12 cellular contexts compared by ENCODE assay signal in the genomic region with DNA sequence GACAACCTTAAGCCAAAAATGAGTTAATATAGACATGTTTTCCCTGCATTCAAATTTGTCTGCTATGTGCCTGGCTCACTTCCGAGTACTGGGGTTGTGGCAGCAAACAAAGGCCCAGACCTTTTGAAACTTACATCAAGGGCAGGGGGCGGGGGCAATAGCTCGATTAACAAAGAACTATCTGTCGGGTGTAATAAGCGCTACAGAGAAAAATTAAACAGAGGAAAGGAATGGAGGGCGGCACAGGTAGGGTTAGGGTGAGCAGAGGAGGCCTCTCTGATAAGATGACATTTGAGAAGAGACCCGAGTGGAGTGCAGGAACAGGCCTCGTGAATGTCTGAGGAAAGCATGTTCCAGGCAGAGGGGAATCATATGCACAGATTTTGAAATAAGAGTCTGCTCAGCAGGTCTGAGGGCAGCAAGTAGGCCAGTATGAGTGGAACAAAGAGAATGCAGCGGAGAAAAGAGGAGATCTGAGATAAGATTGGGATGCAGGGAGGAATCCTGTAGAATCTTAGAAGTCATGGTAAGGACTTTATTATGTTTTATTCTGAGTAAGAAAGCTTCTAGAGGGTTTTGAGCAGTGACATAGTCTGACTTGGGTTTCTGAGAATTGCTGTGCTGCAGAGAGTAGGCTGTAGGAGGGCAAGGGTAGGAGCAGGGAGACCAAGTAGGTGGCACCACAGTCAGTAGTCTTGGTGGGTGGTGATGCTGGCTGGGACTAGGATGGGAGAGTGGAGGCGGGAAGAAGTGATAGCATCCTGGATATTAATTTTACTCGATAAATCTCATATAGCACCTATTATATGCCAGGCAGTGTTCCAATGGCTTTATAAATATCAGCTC. TPM values are rescaled to one million over a fixed set of nuclear protein-coding genes. Genes with fewer than 3 reads are reported as not detected.
DNase-seq lines count a peak whose midpoint lies in the region; ATAC-seq and TF ChIP-seq lines count a peak whose summit lies in the region.
"Had no signal": no experiment of that assay in that cellular context is flagged by ENCODE, and none has a peak within 500 bp of the region (broad histone marks: within the 10 kb centered on the region; RNA-seq: fewer than 3 reads in every experiment).

No MANE protein-coding gene starts in this region.

- H2BK120ac ChIP-seq in H9 (ENCODE audit: low read depth, low read length, poor library complexity, severe bottlenecking) (no peak overlapping the region), neuronal stem cell (ENCODE audit: low read depth, low read length) (no peak overlapping the region)

- H3K27ac ChIP-seq in H9 (ENCODE audit: insufficient read length, low read depth, low read length) (no peak overlapping the region), VCaP (peak overlapping the region; percentile 73), neuronal stem cell (replicated peaks; ENCODE audit: low read length) (no peak overlapping the region), thyroid gland (no peak overlapping the region)

- H2BK12ac ChIP-seq in H9 (ENCODE audit: insufficient read length, low read depth, low read length) (no peak overlapping the region), neuronal stem cell (ENCODE audit: low read length) (no peak overlapping the region)

- DNase-seq in H9 (no peak), neuronal stem cell (ENCODE audit: low spot score) (no peak), ecto neural progenitor cell (ENCODE audit: low spot score) (no peak), GM19238 (ENCODE audit: insufficient read length, low spot score) (no peak), thyroid gland (no peak)
- peak; percentile 44 for DNase-seq in central memory CD4-positive, alpha-beta T cell
- DNase-seq: activated B cell treated with CpG ODN at 0.5 μM for 24 hours, left colon, NCI-H2081 had no signal

- no peak overlapping the region for H2BK5ac ChIP-seq in H9 (ENCODE audit: insufficient read length, low read length)
- H2BK5ac ChIP-seq in neuronal stem cell (ENCODE audit: low read length), result no peak overlapping the region

- TF ChIP-seq CTCF in H9 (conservative IDR thresholded peaks at IDR 0.05) (no peak), VCaP (conservative IDR thresholded peaks at IDR 0.05) (no peak), thyroid gland (IDR thresholded peaks at IDR 0.05) (no peak)

- no peaks in the 10 kb centered on the region for H3K9me3 ChIP-seq in H9 (ENCODE audit: control insufficient read depth, low read depth, low read length)
- H3K9me3 ChIP-seq in neuronal stem cell (replicated peaks in 1 of 2; ENCODE audit: control insufficient read depth in 2 of 2, insufficient read depth in 1 of 2, low read depth in 1 of 2, low read length in 2 of 2), result no peaks in the 10 kb centered on the region
- H3K9me3 ChIP-seq in thyroid gland, result no peaks in the 10 kb centered on the region

- H3K4ac ChIP-seq in H9 (ENCODE audit: low read depth, low read length) (no peak overlapping the region), neuronal stem cell (ENCODE audit: low read length) (no peak overlapping the region)

- H3K36me3 ChIP-seq in neuronal stem cell (replicated peaks in 1 of 2; ENCODE audit: control insufficient read depth in 2 of 2, insufficient read depth in 2 of 2, low read length in 2 of 2) (no peaks in the 10 kb centered on the region), thyroid gland (no peaks in the 10 kb centered on the region)

- no peak overlapping the region for H3K4me3 ChIP-seq in neuronal stem cell (ENCODE audit: low read length in 2 of 2)
- no peak overlapping the region for H3K4me3 ChIP-seq in thyroid gland (replicated peaks in 1 of 3)

- no peaks in the 10 kb centered on the region for H3K79me1 ChIP-seq in H9 (ENCODE audit: insufficient read depth, low read depth, low read length, poor library complexity, severe bottlenecking)
- no peaks in the 10 kb centered on the region for H3K79me1 ChIP-seq in neuronal stem cell (ENCODE audit: low read depth, low read length)

- intact Hi-C loops in thyroid gland (cut with DNase I), result no loop called here

- H3K4me3 Mint-ChIP-seq in H9, result no peak overlapping the region; a peak in 1 of 5 replicates
- H3K4me3 Mint-ChIP-seq: activated B cell treated with CpG ODN at 0.5 μM for 24 hours had no signal

- H3K56ac ChIP-seq in H9 (ENCODE audit: insufficient read length, low read depth, low read length), result no peak overlapping the region

- WGBS in H9 (ENCODE audit: extremely low coverage, insufficient read length, low lambda C conversion rate), result no CpG with 5 or more reads among the region's 11 CpGs
- no CpG with 5 or more reads among the region's 11 CpGs for whole genome bisulfite sequencing in neuronal stem cell (ENCODE audit: extremely low coverage in 2 of 2, insufficient read length in 2 of 2, insufficient replicate concordance in 1 of 2), 2 donors
- WGBS in thyroid gland, 2 donors, result 76 to 82% methylated on average over 11 of the region's 11 CpGs

- no peak overlapping the region for H2BK20ac ChIP-seq in H9 (ENCODE audit: low read depth, low read length, poor library complexity, severe bottlenecking)

- peak overlapping the region; percentile 6 to 94 (median 58); a peak in 5 of 7 replicates for H3K27ac Mint-ChIP-seq in H9
- H3K27ac Mint-ChIP-seq: activated B cell treated with CpG ODN at 0.5 μM for 24 hours had no signal

- TF ChIP-seq POLR2A in thyroid gland (IDR thresholded peaks at IDR 0.05), result no peak

- no peak overlapping the region for H4K5ac ChIP-seq in H9 (ENCODE audit: insufficient read length, low read depth, low read length)

- H3K23ac ChIP-seq in H9 (ENCODE audit: insufficient read length, low read depth, low read length) (no peak overlapping the region), neuronal stem cell (ENCODE audit: low read depth, low read length, poor library complexity) (no peak overlapping the region)

- H3K27me3 ChIP-seq in H9 (ENCODE audit: insufficient read depth, low read length), result no peaks in the 10 kb centered on the region
- H3K27me3 ChIP-seq in neuronal stem cell (ENCODE audit: control insufficient read depth in 3 of 3, insufficient read depth in 3 of 3, low read depth in 1 of 3, low read length in 3 of 3), result no peaks in the 10 kb centered on the region
- no peaks in the 10 kb centered on the region for H3K27me3 ChIP-seq in thyroid gland

- H2BK15ac ChIP-seq in H9 (ENCODE audit: low read depth, low read length) (no peak overlapping the region), neuronal stem cell (ENCODE audit: low read length) (no peak overlapping the region)

- H2AFZ ChIP-seq in H9 (ENCODE audit: low read length) (no peak overlapping the region), neuronal stem cell (ENCODE audit: low read length) (peak overlapping the region; percentile 87)

- peaks cover 17 to 38% of the 10 kb centered on the region in 2 experiments for H3K4me1 Mint-ChIP-seq in H9
- H3K4me1 Mint-ChIP-seq: activated B cell treated with CpG ODN at 0.5 μM for 24 hours had no signal

- H3K4me1 ChIP-seq in H9 (ENCODE audit: insufficient read depth, low read length), result no peaks in the 10 kb centered on the region
- peaks cover 3 to 9% of the 10 kb centered on the region in 2 donors for H3K4me1 ChIP-seq in neuronal stem cell (ENCODE audit: control insufficient read depth in 2 of 2, insufficient read depth in 1 of 2, low read depth in 1 of 2, low read length in 2 of 2)
- no peaks in the 10 kb centered on the region for H3K4me1 ChIP-seq in thyroid gland

- H4K8ac ChIP-seq in H9 (replicated peaks; ENCODE audit: insufficient read length, low read depth, low read length) (no peak overlapping the region), neuronal stem cell (ENCODE audit: low read depth, low read length) (no peak overlapping the region)

- H3K9ac ChIP-seq in H9 (ENCODE audit: extremely low read depth, insufficient read length, low read length) (no peak overlapping the region), neuronal stem cell (ENCODE audit: low read depth, low read length, poor library complexity) (no peak overlapping the region)

- no peak overlapping the region for H3K14ac ChIP-seq in H9 (ENCODE audit: insufficient read depth, low read length)
- no peak overlapping the region for H3K14ac ChIP-seq in neuronal stem cell (ENCODE audit: low read length)

- ATAC-seq in HG03095 (IDR thresholded peaks at IDR 0.05; ENCODE audit: unreplicated experiment), result no peak
- ATAC-seq: left colon, Panc1 had no signal

- no peaks in the 10 kb centered on the region for H3K79me2 ChIP-seq in H9 (ENCODE audit: insufficient read depth, low read length)

- H2AK5ac ChIP-seq in H9 (ENCODE audit: insufficient read length, low read length) (no peak overlapping the region), neuronal stem cell (ENCODE audit: low read depth, low read length) (no peak overlapping the region)

- H4K20me1 ChIP-seq in H9 (ENCODE audit: control insufficient read depth, insufficient read depth, insufficient read length), result no peaks in the 10 kb centered on the region

- H3K36me3 Mint-ChIP-seq in H9 (ENCODE audit: insufficient read depth in 1 of 3, low read depth in 3 of 3), result no peaks in the 10 kb centered on the region; a peak in 1 of 7 replicates

- no peaks in the 10 kb centered on the region for H3K23me2 ChIP-seq in H9 (ENCODE audit: insufficient read length, low read depth, low read length, poor library complexity, severe bottlenecking)

- no peak overlapping the region for H3T11ph ChIP-seq in H9 (ENCODE audit: low read length)

- H3K18ac ChIP-seq in H9 (ENCODE audit: insufficient read length, low read depth, low read length), result no peak overlapping the region
- no peak overlapping the region for H3K18ac ChIP-seq in neuronal stem cell (ENCODE audit: low read length)

- no peaks in the 10 kb centered on the region; a peak in 1 of 5 replicates for H3K9me3 Mint-ChIP-seq in H9
- H3K9me3 Mint-ChIP-seq: activated B cell treated with CpG ODN at 0.5 μM for 24 hours had no signal

- no peaks in the 10 kb centered on the region for H3K27me3 Mint-ChIP-seq in H9 (ENCODE audit: low read depth)
- H3K27me3 Mint-ChIP-seq: activated B cell treated with CpG ODN at 0.5 μM for 24 hours had no signal

- H4K91ac ChIP-seq in H9 (ENCODE audit: insufficient read length, low read depth, low read length) (no peak overlapping the region), neuronal stem cell (ENCODE audit: low read depth, low read length, poor library complexity) (no peak overlapping the region)

- H3K4me2 ChIP-seq in H9 (ENCODE audit: insufficient read depth, insufficient read length, low read length), result no peak overlapping the region
- H3K4me2 ChIP-seq in neuronal stem cell (ENCODE audit: insufficient read depth, low read length, poor library complexity, severe bottlenecking), result no peak overlapping the region

RNA-seq across cellular contexts. Expression of gene BICDL1, which starts 52.6 kb away (rescaled TPM):
- total RNA-seq in H9 (2021) (13.8 and 14.7 TPM in 2 replicates), thyroid gland (10 to 100 TPM; 10.5 to 81.8 (median 48.1) TPM)
- polyA plus RNA-seq in neuronal stem cell (2013, experiment 1 of 2), result 1.1 TPM
- 0.94 TPM for polyA plus RNA-seq in neuronal stem cell (2013, experiment 2 of 2)
